Comparison of ENCODE assay signal across 7 cellular contexts in genomic region chr5:40108709-40109407, GRCh38.
DNase-seq lines count a peak whose midpoint lies in the region; ATAC-seq, FAIRE-seq and TF ChIP-seq lines count a peak whose summit lies in the region.
"Not testable (repeated sequence)": the region's sequence is repeated elsewhere in the genome, so short reads cannot be mapped to it uniquely, and the experiment has no call there.

No MANE protein-coding gene starts in this region.

- H4K91ac ChIP-seq in IMR-90 (ENCODE audit: insufficient read depth, low read depth, low read length): not testable (repeated sequence)

- not testable (repeated sequence) for TF ChIP-seq CTCF in IMR-90 (conservative IDR thresholded peaks at IDR 0.05; ENCODE audit: low read depth, low read length); body of pancreas (IDR thresholded peaks at IDR 0.05); epithelial cell of proximal tubule (conservative IDR thresholded peaks at IDR 0.05; ENCODE audit: low read depth, low read length); keratinocyte (optimal IDR thresholded peaks at IDR 0.05 in 1 of 3, IDR thresholded peaks at IDR 0.05 in 1 of 3, conservative IDR thresholded peaks at IDR 0.05 in 1 of 3; ENCODE audit: extremely low read depth in 1 of 3, insufficient read depth in 2 of 3, low read length in 3 of 3)

- not testable (repeated sequence) for H3K9me1 ChIP-seq in IMR-90 (ENCODE audit: insufficient read depth, low read length); keratinocyte (ENCODE audit: control insufficient read depth, extremely low read depth, insufficient read depth, low read length)

- not testable (repeated sequence) for H2BK120ac ChIP-seq in IMR-90 (ENCODE audit: low read depth, low read length)

- not testable (repeated sequence) for TF ChIP-seq RAD21 in IMR-90 (IDR thresholded peaks at IDR 0.05; ENCODE audit: low read length)

- not testable (repeated sequence) for H2AK5ac ChIP-seq in IMR-90 (ENCODE audit: low read depth, low read length)

- H4K20me1 ChIP-seq in IMR-90 (ENCODE audit: insufficient read depth, low read length); keratinocyte (ENCODE audit: control insufficient read depth, extremely low read depth, insufficient read depth, low read length): not testable (repeated sequence)

- not testable (repeated sequence) for ATAC-seq in IMR-90 (ENCODE audit: low read depth); body of pancreas

- dilution Hi-C loops in IMR-90 (cut with HindIII; ENCODE audit: low sequenced_read_pairs, unreplicated experiment); keratinocyte (cut with MboI; ENCODE audit: extremely low pct_ligation_motif_present, low sequenced_read_pairs): not testable (repeated sequence)

- H2BK15ac ChIP-seq in IMR-90 (ENCODE audit: low read depth, low read length): not testable (repeated sequence)

- H3K4me1 ChIP-seq in IMR-90 (ENCODE audit: control insufficient read depth, insufficient read depth, low read length); keratinocyte (ENCODE audit: control insufficient read depth, extremely low read depth, insufficient read depth, low read length): not testable (repeated sequence)
- H3K4me1 ChIP-seq in body of pancreas: peaks cover 17% of the 10 kb centered on the region

- in situ Hi-C loops in IMR-90 (cut with MboI; ENCODE audit: low sequenced_read_pairs): not testable (repeated sequence)

- not testable (repeated sequence) for H3K27ac ChIP-seq in IMR-90 (ENCODE audit: insufficient read depth, low read length); keratinocyte (ENCODE audit: control insufficient read depth, insufficient read depth, low read length)
- H3K27ac ChIP-seq in body of pancreas: peak overlapping the region in 2 of 4 donors; percentile 45 to 48

- no CpG with 5 or more reads among the region's 5 CpGs for WGBS in IMR-90 (ENCODE audit: extremely low coverage in 2 of 2, insufficient read length in 1 of 2), 2 experiments
- WGBS in body of pancreas, 2 donors: 34 to 35% methylated on average over 5 of the region's 5 CpGs

- intact Hi-C loops in IMR-90 (cut with micrococcal nuclease); body of pancreas (cut with DNase I): not testable (repeated sequence)

- not testable (repeated sequence) for H3K79me2 ChIP-seq in keratinocyte (ENCODE audit: control insufficient read depth, insufficient read depth, low read length)

- H2AK9ac ChIP-seq in IMR-90 (replicated peaks; ENCODE audit: low read depth, low read length, poor library complexity): not testable (repeated sequence)

- CTCF ChIA-PET in IMR-90 (lab: Yijun Ruan, JAX): not testable (repeated sequence)

- DNase-seq in Daoy (ENCODE audit: low read depth) (peak; percentile 15), IMR-90 (peak; percentile 16), body of pancreas (peak in 3 of 4 donors; percentile 7 to 30 (median 22)), epithelial cell of proximal tubule (ENCODE audit: low read depth) (peak; percentile 32), skeletal muscle cell (ENCODE audit: low read depth) (peak; percentile 76)
- not testable (repeated sequence) for DNase-seq in RCC 7860 (ENCODE audit: low spot score); keratinocyte (ENCODE audit: low read depth, low spot score)

- not testable (repeated sequence) for H3K9me3 ChIP-seq in IMR-90 (ENCODE audit: control insufficient read depth, insufficient read depth, low read length); body of pancreas; keratinocyte (ENCODE audit: control insufficient read depth, low read depth, low read length)

- H3K27me3 ChIP-seq in IMR-90 (ENCODE audit: control insufficient read depth, insufficient read depth, low read length); body of pancreas; keratinocyte (ENCODE audit: control insufficient read depth, extremely low read depth, insufficient read depth, low read length): not testable (repeated sequence)

- not testable (repeated sequence) for H3K9ac ChIP-seq in IMR-90 (ENCODE audit: low read depth, low read length); keratinocyte (ENCODE audit: control insufficient read depth, extremely low read depth, insufficient read depth, low read length)

- H3K23ac ChIP-seq in IMR-90 (ENCODE audit: low read depth, low read length): not testable (repeated sequence)

- not testable (repeated sequence) for H4K8ac ChIP-seq in IMR-90 (ENCODE audit: low read depth in 2 of 2, low read length in 2 of 2)

- not testable (repeated sequence) for H2BK20ac ChIP-seq in IMR-90 (ENCODE audit: low read depth, low read length)

- TF ChIP-seq POLR2A in IMR-90 (IDR thresholded peaks at IDR 0.05; ENCODE audit: low read depth, low read length); body of pancreas (IDR thresholded peaks at IDR 0.05): not testable (repeated sequence)

- H3K79me1 ChIP-seq in IMR-90 (ENCODE audit: low read depth in 1 of 2, low read length in 2 of 2): not testable (repeated sequence)

- not testable (repeated sequence) for H3K14ac ChIP-seq in IMR-90 (replicated peaks; ENCODE audit: low read depth, low read length)

- not testable (repeated sequence) for BruUV-seq in IMR-90 (replicated peaks; lab: Mats Ljungman, UMichigan)

- not testable (repeated sequence) for H3K4me2 ChIP-seq in IMR-90 (ENCODE audit: low read depth, low read length); keratinocyte (ENCODE audit: control insufficient read depth, extremely low read depth, insufficient read depth, low read depth, low read length)

- H3K4me3 ChIP-seq in IMR-90 (ENCODE audit: insufficient read depth, low read depth, low read length); body of pancreas; epithelial cell of proximal tubule (ENCODE audit: low read depth, low read length); keratinocyte (ENCODE audit: control insufficient read depth in 2 of 3, extremely low read depth in 1 of 3, insufficient read depth in 2 of 3, low read depth in 1 of 3, low read length in 3 of 3); skeletal muscle cell (ENCODE audit: low read depth, low read length): not testable (repeated sequence)

- FAIRE-seq in RCC 7860 (lab: Jason Lieb, UNC) (peak; percentile 78), keratinocyte (lab: Jason Lieb, UNC) (peak; percentile 20)

- not testable (repeated sequence) for H2AFZ ChIP-seq in IMR-90 (replicated peaks; ENCODE audit: low read length, poor library complexity); keratinocyte (ENCODE audit: control insufficient read depth, low read length)

- H4K5ac ChIP-seq in IMR-90 (ENCODE audit: low read depth, low read length): not testable (repeated sequence)

- H3K18ac ChIP-seq in IMR-90 (ENCODE audit: low read depth, low read length): not testable (repeated sequence)

- POLR2A ChIA-PET in IMR-90 (lab: Charles Lee; ENCODE audit: unreplicated experiment): not testable (repeated sequence)

- not testable (repeated sequence) for H3K4ac ChIP-seq in IMR-90 (ENCODE audit: low read depth, low read length)

- H3K56ac ChIP-seq in IMR-90 (ENCODE audit: extremely low read depth, insufficient read depth, low read length): not testable (repeated sequence)

- H2BK5ac ChIP-seq in IMR-90 (ENCODE audit: low read depth, low read length, poor library complexity, severe bottlenecking): not testable (repeated sequence)

- H3K36me3 ChIP-seq in IMR-90 (ENCODE audit: control insufficient read depth, insufficient read depth, low read length); body of pancreas (replicated peaks in 1 of 2; ENCODE audit: insufficient read depth in 1 of 2, low read depth in 2 of 2); keratinocyte (ENCODE audit: control insufficient read depth in 2 of 2, extremely low read depth in 1 of 2, insufficient read depth in 2 of 2, low read length in 2 of 2): not testable (repeated sequence)
